26 cellular contexts compared by ENCODE assay signal in genomic region chr4:11250510-11250909, GRCh38.
"Had no signal": no experiment of that assay in that cellular context is flagged by ENCODE, and none has a peak within 500 bp of the region (broad histone marks: within the 10 kb centered on the region; RNA-seq: fewer than 3 reads in every experiment).

No MANE protein-coding gene starts in this region.

- H3K4me3 Mint-ChIP-seq: activated CD8-positive, alpha-beta T cell treated with anti-CD3 and anti-CD28 coated beads, Interleukin-2, amount 10 ng/mL, durations not matched to agents 7 days and 5 days; activated naive CD4-positive, alpha-beta T cell treated with anti-CD3 and anti-CD28 coated beads, Interleukin-2, amount 50 U/mL, for 24 hours; activated T-helper 1 cell treated with anti-CD3 and anti-CD28 coated beads, Interleukin-12 subunit alpha, Interleukin-12 subunit beta, Interleukin-2, Interleukin-4 antibody, amounts not matched to agents 30 ng/mL and 10 ng/mL and 1 ng/mL, durations not matched to agents 14 hours and 24 hours and 36 hours; T-helper 2 cell treated with Interferon-gamma antibody and Interleukin-4, amounts not matched to agents 5 μg/mL and 100 μg/mL, for 36 hours; WTC11 had no signal

- DNase-seq: activated CD4-positive, alpha-beta T cell treated with anti-CD3 and anti-CD28 coated beads for 48 hours; activated CD4-positive, alpha-beta T cell treated with anti-CD3 and anti-CD28 coated beads, Interleukin-2, amount 50 U/mL, for 4 hours; activated CD4-positive, CD25-positive, alpha-beta regulatory T cell treated with anti-CD3 and anti-CD28 coated beads, Interleukin-2, amount 50 U/mL, for 72 hours; activated CD8-positive, alpha-beta memory T cell treated with anti-CD3 and anti-CD28 coated beads, Interleukin-2, amount 50 U/mL, for 48 hours; activated CD8-positive, alpha-beta T cell treated with anti-CD3 and anti-CD28 coated beads, Interleukin-2, amount 10 ng/mL, durations not matched to agents 7 days and 5 days; activated effector memory CD4-positive, alpha-beta T cell treated with Interleukin-2 at 50 U/mL for 16 hours; activated naive CD4-positive, alpha-beta T cell; activated T-cell treated with anti-CD3 and anti-CD28 coated beads, Interleukin-2, amount 50 U/mL, for 1 hour; aorta; caudate nucleus; colonic mucosa; NCI-H1105 treated with DMSO at 0.1 percent for 48 hours; NCI-H1436 treated with DMSO at 0.1 percent for 48 hours; NCI-H187; NCI-H446; NCI-H524; Peyer's patch; SHP77; SW 1271 had no signal

- H3K9me3 Mint-ChIP-seq: activated naive CD4-positive, alpha-beta T cell treated with anti-CD3 and anti-CD28 coated beads, Interleukin-2, amount 50 U/mL, for 24 hours; T-helper 2 cell treated with Interferon-gamma antibody and Interleukin-4, amounts not matched to agents 5 μg/mL and 100 μg/mL, for 36 hours had no signal

- H3K9me3 ChIP-seq: colonic mucosa, Peyer's patch had no signal

- H3K27me3 ChIP-seq: breast epithelium, colonic mucosa, Peyer's patch, SJSA1 had no signal

- H3K4me3 ChIP-seq: breast epithelium, colonic mucosa, Peyer's patch, SJSA1 had no signal

- ATAC-seq: activated CD8-positive, alpha-beta T cell treated with anti-CD3 and anti-CD28 coated beads, Interleukin-2, amount 10 ng/mL, durations not matched to agents 7 days and 5 days; SK-N-SH treated with all-trans-retinoic acid at 6 μM for 48 hours; WTC11 had no signal

- H3K27ac ChIP-seq: breast epithelium, colonic mucosa, Peyer's patch, SJSA1 had no signal

- H3K27ac Mint-ChIP-seq: activated CD8-positive, alpha-beta T cell treated with anti-CD3 and anti-CD28 coated beads, Interleukin-2, amount 10 ng/mL, durations not matched to agents 7 days and 5 days; activated naive CD4-positive, alpha-beta T cell treated with anti-CD3 and anti-CD28 coated beads, Interleukin-2, amount 50 U/mL, for 24 hours; activated T-helper 1 cell treated with anti-CD3 and anti-CD28 coated beads, Interleukin-12 subunit alpha, Interleukin-12 subunit beta, Interleukin-2, Interleukin-4 antibody, amounts not matched to agents 30 ng/mL and 10 ng/mL and 1 ng/mL, durations not matched to agents 14 hours and 24 hours and 36 hours; T-helper 2 cell treated with Interferon-gamma antibody and Interleukin-4, amounts not matched to agents 5 μg/mL and 100 μg/mL, for 36 hours; WTC11 had no signal

- H3K4me1 Mint-ChIP-seq: activated naive CD4-positive, alpha-beta T cell treated with anti-CD3 and anti-CD28 coated beads, Interleukin-2, amount 50 U/mL, for 24 hours had no signal

- H3K4me1 ChIP-seq: breast epithelium, colonic mucosa, Peyer's patch, SJSA1 had no signal

- H3K36me3 Mint-ChIP-seq: activated naive CD4-positive, alpha-beta T cell treated with anti-CD3 and anti-CD28 coated beads, Interleukin-2, amount 50 U/mL, for 24 hours had no signal

- H3K36me3 ChIP-seq: breast epithelium, colonic mucosa, Peyer's patch, SJSA1 had no signal
